ENCODE assay signal across 23 cellular contexts in the genomic region with DNA sequence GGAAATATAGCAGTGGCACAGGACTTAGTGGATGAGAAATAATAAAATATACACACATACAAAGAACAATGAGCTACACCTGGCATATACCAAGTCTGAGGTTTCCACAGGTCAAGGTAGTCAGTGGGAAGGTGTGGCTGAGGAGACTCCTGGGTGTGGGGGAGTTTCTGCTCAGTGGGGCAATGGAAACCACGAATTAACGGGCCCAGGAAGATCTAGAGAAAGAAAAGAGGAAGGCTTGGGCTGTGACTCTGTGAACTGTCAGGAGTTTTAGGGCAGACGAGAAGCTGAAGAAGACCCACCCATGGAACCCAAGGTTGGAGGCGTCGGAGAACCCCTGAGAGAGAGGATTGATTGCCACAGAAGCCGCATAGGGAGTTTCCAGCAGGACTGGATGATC.
"Had no signal": no experiment of that assay in that cellular context is flagged by ENCODE, and none has a peak within 500 bp of the region (broad histone marks: within the 10 kb centered on the region; RNA-seq: fewer than 3 reads in every experiment).

No MANE protein-coding gene starts in this region.

- H3K4me3 ChIP-seq: gastrocnemius medialis, lower lobe of right lung, ovary, psoas muscle, sigmoid colon, stomach, testis, tibial artery, upper lobe of right lung, vagina had no signal

- ATAC-seq: effector memory CD8-positive, alpha-beta T cell; gastrocnemius medialis; left ventricle myocardium superior; lower lobe of right lung; naive thymus-derived CD8-positive, alpha-beta T cell; psoas muscle; right cardiac atrium; stimulated activated effector memory CD8-positive, alpha-beta T cell treated with anti-CD3 and anti-CD28 coated beads, Interleukin-12 subunit alpha, Interleukin-12 subunit beta, amount 100 ng/mL, for 72 hours; upper lobe of right lung had no signal

- H3K36me3 Mint-ChIP-seq: naive thymus-derived CD8-positive, alpha-beta T cell; stimulated activated effector memory CD8-positive, alpha-beta T cell treated with anti-CD3 and anti-CD28 coated beads, Interleukin-12 subunit alpha, Interleukin-12 subunit beta, amount 100 ng/mL, for 72 hours had no signal

- H3K4me3 Mint-ChIP-seq: effector memory CD8-positive, alpha-beta T cell; naive thymus-derived CD8-positive, alpha-beta T cell; nephron progenitor cell; stimulated activated effector memory CD8-positive, alpha-beta T cell treated with anti-CD3 and anti-CD28 coated beads, Interleukin-12 subunit alpha, Interleukin-12 subunit beta, amount 100 ng/mL, for 72 hours had no signal

- DNase-seq: cortex of kidney; effector memory CD8-positive, alpha-beta T cell; erythroblast; gastrocnemius medialis; head of caudate nucleus; left ventricle myocardium superior; lower lobe of right lung; naive thymus-derived CD8-positive, alpha-beta T cell; nephron progenitor cell; nucleus accumbens; ovary; psoas muscle; right cardiac atrium; sigmoid colon; stimulated activated CD4-positive, alpha-beta T cell treated with anti-CD3 and anti-CD28 coated beads, Interleukin-2, amount 100 ng/mL, for 24 hours; stimulated activated CD4-positive, alpha-beta T cell treated with anti-CD3 and anti-CD28 coated beads, Interleukin-4, amount 100 ng/mL, for 24 hours; stimulated activated naive CD4-positive, alpha-beta T cell treated with Interleukin-2 at 50 U/mL for 16 hours; stomach; testis; tibial artery; upper lobe of right lung had no signal

- H3K27ac Mint-ChIP-seq: effector memory CD8-positive, alpha-beta T cell; naive thymus-derived CD8-positive, alpha-beta T cell; nephron progenitor cell; stimulated activated effector memory CD8-positive, alpha-beta T cell treated with anti-CD3 and anti-CD28 coated beads, Interleukin-12 subunit alpha, Interleukin-12 subunit beta, amount 100 ng/mL, for 72 hours had no signal

- H3K4me1 Mint-ChIP-seq: naive thymus-derived CD8-positive, alpha-beta T cell; stimulated activated effector memory CD8-positive, alpha-beta T cell treated with anti-CD3 and anti-CD28 coated beads, Interleukin-12 subunit alpha, Interleukin-12 subunit beta, amount 100 ng/mL, for 72 hours had no signal

- H3K9me3 ChIP-seq: gastrocnemius medialis, lower lobe of right lung, ovary, psoas muscle, sigmoid colon, stomach, testis, tibial artery, upper lobe of right lung, vagina had no signal

- H3K9me3 Mint-ChIP-seq: effector memory CD8-positive, alpha-beta T cell; naive thymus-derived CD8-positive, alpha-beta T cell; stimulated activated effector memory CD8-positive, alpha-beta T cell treated with anti-CD3 and anti-CD28 coated beads, Interleukin-12 subunit alpha, Interleukin-12 subunit beta, amount 100 ng/mL, for 72 hours had no signal

- H3K4me1 ChIP-seq: gastrocnemius medialis, lower lobe of right lung, psoas muscle, sigmoid colon, stomach, testis, tibial artery, upper lobe of right lung, vagina had no signal

- H3K27ac ChIP-seq: gastrocnemius medialis, lower lobe of right lung, ovary, psoas muscle, sigmoid colon, stomach, testis, tibial artery, upper lobe of right lung, vagina had no signal

- H3K36me3 ChIP-seq: gastrocnemius medialis, lower lobe of right lung, ovary, sigmoid colon, stomach, tibial artery, upper lobe of right lung, vagina had no signal

- H3K27me3 ChIP-seq: gastrocnemius medialis, ovary, sigmoid colon, stomach, testis, upper lobe of right lung, vagina had no signal
